1 cellular context compared by ENCODE assay signal in genomic region chr17:63493411-63493810, GRCh38.
A peak's percentile ranks its signal among the peaks of the same experiment; 100 is the strongest.
TF ChIP-seq lines count a peak whose summit lies in the region.

No MANE protein-coding gene starts in this region.

TF ChIP-seq in HepG2, 621 proteins besides CTCF, POLR2A, EP300 and RAD21:
- peak; percentile 18 for TF ChIP-seq ZNF687 (CRISPR knock-in tag; IDR thresholded peaks at IDR 0.05)
- no peak for TF ChIP-seq ZKSCAN5 (CRISPR knock-in tag; IDR thresholded peaks at IDR 0.05)
TF ChIP-seq in HepG2: peak in this region for 1.
